In genomic region chr19:34274284-34274826, GRCh38 we compare ENCODE assay signal across 14 cellular contexts. TPM values are rescaled to one million over a fixed set of nuclear protein-coding genes. Genes with fewer than 3 reads are reported as not detected.
A peak's percentile ranks its signal among the peaks of the same experiment; 100 is the strongest.
DNase-seq lines count a peak whose midpoint lies in the region; ATAC-seq and TF ChIP-seq lines count a peak whose summit lies in the region.
"Had no signal": no experiment of that assay in that cellular context is flagged by ENCODE, and none has a peak within 500 bp of the region (broad histone marks: within the 10 kb centered on the region; RNA-seq: fewer than 3 reads in every experiment).

No MANE protein-coding gene starts in this region.

- H2AFZ ChIP-seq in GM23248 = no peak overlapping the region
- H2AFZ ChIP-seq: parathyroid adenoma had no signal

- ATAC-seq in SK-N-SH treated with all-trans-retinoic acid at 6 μM for 48 hours (peak; percentile 79), GM19328 (IDR thresholded peaks at IDR 0.05; ENCODE audit: unreplicated experiment) (no peak)

- in situ Hi-C loops in GM23248 (cut with MboI) = no loop called here

- H3K9me3 ChIP-seq in GM23248 (ENCODE audit: low read depth) (no peaks in the 10 kb centered on the region), skeletal muscle tissue (ENCODE audit: control insufficient read depth in 3 of 3, low read length in 3 of 3) (no peaks in the 10 kb centered on the region)
- H3K9me3 ChIP-seq: HAP-1 had no signal

- 0 out of 2 replicates have a peak, but pooled peaks cover 6% of the 10 kb centered on the region for H3K36me3 ChIP-seq in GM23248 (ENCODE audit: low read depth)
- no peaks in the 10 kb centered on the region for H3K36me3 ChIP-seq in skeletal muscle tissue (ENCODE audit: control insufficient read depth in 3 of 3, insufficient read depth in 3 of 3, low read length in 3 of 3)
- H3K36me3 ChIP-seq: HAP-1 had no signal

- peak; percentile 11 for TF ChIP-seq CTCF in fibroblast of the aortic adventitia (IDR thresholded peaks at IDR 0.05; ENCODE audit: insufficient read depth, low read length)

- peak overlapping the region; percentile 85 for H3K4me2 ChIP-seq in GM23248 (ENCODE audit: unreplicated experiment)

- peaks cover 72% of the 10 kb centered on the region for H3K79me2 ChIP-seq in GM23248 (ENCODE audit: insufficient read depth)

- H3K27me3 ChIP-seq in GM23248 (replicated peaks; ENCODE audit: insufficient read depth) = no peaks in the 10 kb centered on the region
- no peaks in the 10 kb centered on the region for H3K27me3 ChIP-seq in skeletal muscle tissue (ENCODE audit: control insufficient read depth in 3 of 3, insufficient read depth in 3 of 3, low read length in 3 of 3)

- H4K20me1 ChIP-seq in GM23248 (ENCODE audit: insufficient read depth) = no peaks in the 10 kb centered on the region

- peak; percentile 59 for DNase-seq in GM23248
- DNase-seq in fibroblast of the aortic adventitia (ENCODE audit: low read depth) = no peak
- DNase-seq in mesenteric fat pad (ENCODE audit: low spot score) = no peak
- DNase-seq in SHP77 treated with DMSO at 0.1 percent for 48 hours (lab: John Stamatoyannopoulos, UW) = no peak
- no peak for DNase-seq in DMS 273 (lab: John Stamatoyannopoulos, UW; ENCODE audit: unreplicated experiment)
- DNase-seq: DND-41; effector CD4-positive, alpha-beta T cell; NCI-H1092 treated with DMSO at 0.1 percent for 48 hours; NK-92 treated with Interleukin-12 subunit alpha and Interleukin-12 subunit beta, amount 100 ng/mL, for 24 hours had no signal

- peaks cover 51% of the 10 kb centered on the region for H3K4me1 ChIP-seq in GM23248 (ENCODE audit: insufficient read depth)
- peaks cover 34 to 55% (median 49%) of the 10 kb centered on the region in 3 donors for H3K4me1 ChIP-seq in skeletal muscle tissue (ENCODE audit: control insufficient read depth in 3 of 3, insufficient read depth in 3 of 3, low read length in 3 of 3)

- 69 to 70% methylated on average over 7 of the region's 7 CpGs for WGBS in GM23248 (ENCODE audit: low coverage in 1 of 2, low lambda C conversion rate in 2 of 2, missing lambda C conversion rate in 2 of 2), 2 experiments

- H3K9me2 ChIP-seq in GM23248 (ENCODE audit: insufficient read depth) = no peaks in the 10 kb centered on the region

- H3K27ac ChIP-seq in GM23248 (peak overlapping the region; percentile 76), skeletal muscle tissue (ENCODE audit: low read depth, low read length) (peak overlapping the region; percentile 8)
- H3K27ac ChIP-seq: parathyroid adenoma had no signal

- H3F3A ChIP-seq in GM23248 (ENCODE audit: insufficient read depth) = peaks cover 50% of the 10 kb centered on the region

- H3K9ac ChIP-seq in GM23248 = peak overlapping the region; percentile 43
- no peak overlapping the region for H3K9ac ChIP-seq in skeletal muscle tissue (ENCODE audit: low read depth in 1 of 3, low read length in 3 of 3)
- H3K9ac ChIP-seq: parathyroid adenoma had no signal

- H3K4me3 ChIP-seq in GM23248 (peak overlapping the region; percentile 47), fibroblast of the aortic adventitia (ENCODE audit: low read depth, low read length) (peak overlapping the region; percentile 4), skeletal muscle tissue (ENCODE audit: low read length in 3 of 3) (no peak overlapping the region)
- H3K4me3 ChIP-seq: HAP-1 had no signal

TF ChIP-seq in SK-N-SH treated with all-trans-retinoic acid at 6 μM for 48 hours, 23 proteins besides CTCF, POLR2A, EP300 and RAD21:
- TF ChIP-seq ZNF70 (CRISPR knock-in tag; IDR thresholded peaks at IDR 0.05) (peak; percentile 94), ISL1 (CRISPR knock-in tag; IDR thresholded peaks at IDR 0.05) (no peak), ZFP3 (CRISPR knock-in tag; IDR thresholded peaks at IDR 0.05) (peak; percentile 43; the same call in 1 of the 2 replicates)
TF ChIP-seq in SK-N-SH treated with all-trans-retinoic acid at 6 μM for 48 hours: peak in this region for 2.

RNA-seq across cellular contexts. Expression of gene GARRE1, which starts 20.0 kb away (rescaled TPM):
- total RNA-seq in GM23248 (2014; rRNA removed; shearing (Covaris generic)) = 18.0 and 19.0 TPM in 2 replicates
- 10.9 and 12.1 TPM in 2 replicates for polyA plus RNA-seq in GM23248 (2016; fragmentation: Nextera tagmentation; extraction: Ambion mirVana)
- total RNA-seq in fibroblast of the aortic adventitia (ENCODE audit: low replicate concordance) (8.0 and 13.9 TPM in 2 replicates), skeletal muscle tissue (17.2 TPM), mesenteric fat pad (37.7 TPM)

Comparison
In these comparisons a context has a peak if more than half of its experiments do, and no peak if none do; other contexts are left out.
1. H3K4me3 ChIP-seq: peak in GM23248 (single experiment) and fibroblast of the aortic adventitia (single experiment); none in skeletal muscle tissue (0 of 3).